ENCODE assay signal across 1 cellular context in genomic region chr17:82369211-82369610, GRCh38.
TF ChIP-seq lines count a peak whose summit lies in the region.

No MANE protein-coding gene starts in this region.

TF ChIP-seq in A549, 52 proteins besides CTCF, POLR2A, EP300 and RAD21 (continued from another document):
- TF ChIP-seq CHD4 (IDR thresholded peaks at IDR 0.05; ENCODE audit: borderline replicate concordance) = no peak
- TF ChIP-seq SMC3 (IDR thresholded peaks at IDR 0.05) = no peak
- no peak for TF ChIP-seq EHF (CRISPR knock-in tag; IDR thresholded peaks at IDR 0.05)
- TF ChIP-seq, protein P1, sequence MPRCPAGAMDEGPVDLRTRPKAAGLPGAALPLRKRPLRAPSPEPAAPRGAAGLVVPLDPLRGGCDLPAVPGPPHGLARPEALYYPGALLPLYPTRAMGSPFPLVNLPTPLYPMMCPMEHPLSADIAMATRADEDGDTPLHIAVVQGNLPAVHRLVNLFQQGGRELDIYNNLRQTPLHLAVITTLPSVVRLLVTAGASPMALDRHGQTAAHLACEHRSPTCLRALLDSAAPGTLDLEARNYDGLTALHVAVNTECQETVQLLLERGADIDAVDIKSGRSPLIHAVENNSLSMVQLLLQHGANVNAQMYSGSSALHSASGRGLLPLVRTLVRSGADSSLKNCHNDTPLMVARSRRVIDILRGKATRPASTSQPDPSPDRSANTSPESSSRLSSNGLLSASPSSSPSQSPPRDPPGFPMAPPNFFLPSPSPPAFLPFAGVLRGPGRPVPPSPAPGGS (IDR thresholded peaks at IDR 0.05) = no peak
- TF ChIP-seq RNF2 (IDR thresholded peaks at IDR 0.05; ENCODE audit: borderline replicate concordance, low read depth) = no peak
TF ChIP-seq in A549: peak in this region for 0.
